In genomic region chr10:3380392-3381050, GRCh38 we compare ENCODE assay signal across 11 cellular contexts.
"Had no signal": no experiment of that assay in that cellular context is flagged by ENCODE, and none has a peak within 500 bp of the region (broad histone marks: within the 10 kb centered on the region; RNA-seq: fewer than 3 reads in every experiment).

No MANE protein-coding gene starts in this region.

- H2AFZ ChIP-seq: GM23248, GM23338 had no signal

- H3K9ac ChIP-seq: GM23248 had no signal

- H3K4me1 ChIP-seq: HAP-1 had no signal

- DNase-seq: GM23248, GOT3, H7, H9, HCEC 1CT, HFFc6 had no signal

- H3K4me2 ChIP-seq: GM23338 had no signal

- ATAC-seq: GM23338, HCT116 had no signal

- H3K9me3 ChIP-seq: HAP-1 had no signal

- FAIRE-seq: H1, H54 had no signal

- H3K4me3 ChIP-seq: GM23248, GM23338, HAP-1 had no signal

- H3K36me3 ChIP-seq: HAP-1 had no signal

- H3K27ac ChIP-seq: GM23248 had no signal
